In the genomic region with DNA sequence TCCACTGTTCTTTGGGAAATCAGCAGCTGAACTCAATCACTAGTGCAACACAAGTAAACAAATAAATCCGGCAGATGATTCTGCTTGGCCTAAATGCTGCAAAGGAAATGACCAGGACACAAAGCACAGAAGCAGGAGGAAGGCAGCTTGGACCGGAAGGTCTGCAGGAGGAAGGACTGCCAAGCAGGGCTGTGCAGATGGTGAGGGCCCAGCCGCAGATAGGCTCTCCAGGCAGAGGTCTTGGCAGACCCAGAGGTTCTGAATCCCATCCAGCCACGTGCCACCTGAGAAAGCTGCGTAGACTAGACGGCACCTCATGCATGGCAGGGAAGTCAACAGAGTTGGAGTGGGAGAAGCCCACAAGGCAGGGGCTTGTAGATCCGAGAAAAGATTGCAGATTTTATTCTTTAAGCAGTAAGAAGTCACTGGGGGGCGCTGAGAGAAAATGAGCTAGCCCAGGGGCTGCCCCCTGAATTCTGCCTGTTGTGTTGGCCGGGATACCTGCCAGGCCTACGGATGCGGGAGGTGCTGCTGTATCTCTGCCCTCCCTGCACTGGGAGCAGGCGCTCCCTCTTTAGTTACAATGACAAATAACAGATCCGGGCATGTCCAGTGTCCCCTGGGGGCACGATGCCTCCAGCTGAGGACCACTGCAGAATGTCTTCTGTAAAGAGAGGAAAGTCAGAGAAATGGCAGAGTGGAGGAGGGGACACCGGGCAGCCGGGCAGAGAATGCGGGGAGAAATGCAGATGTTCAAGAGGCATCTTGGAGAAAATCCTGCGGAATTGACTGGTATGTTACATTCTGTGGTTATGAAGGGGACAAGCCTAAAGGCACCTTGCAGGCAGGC, we compare ENCODE assay signal across 11 cellular contexts.
DNase-seq lines count a peak whose midpoint lies in the region; ATAC-seq and TF ChIP-seq lines count a peak whose summit lies in the region.
"Had no signal": no experiment of that assay in that cellular context is flagged by ENCODE, and none has a peak within 500 bp of the region (broad histone marks: within the 10 kb centered on the region; RNA-seq: fewer than 3 reads in every experiment).

No MANE protein-coding gene starts in this region.

- peaks cover 14% of the 10 kb centered on the region for H3K4me1 Mint-ChIP-seq in neural crest cell

- H3K27me3 Mint-ChIP-seq in neural crest cell (ENCODE audit: low read depth) = no peaks in the 10 kb centered on the region

- H3K27ac ChIP-seq in Panc1 (ENCODE audit: low read length) (peak overlapping the region; percentile 94), foreskin keratinocyte (no peak overlapping the region)

- peak; percentile 29 for TF ChIP-seq CTCF in Panc1 (IDR thresholded peaks at IDR 0.05)
- peak; percentile 15 for TF ChIP-seq CTCF in foreskin keratinocyte (conservative IDR thresholded peaks at IDR 0.05)
- no peak for TF ChIP-seq CTCF in neural crest cell (conservative IDR thresholded peaks at IDR 0.05)

- no peak overlapping the region for H3K4me3 ChIP-seq in H7 (ENCODE audit: insufficient read depth, low read depth, low read length)
- no peak overlapping the region for H3K4me3 ChIP-seq in Panc1 (ENCODE audit: low read depth in 2 of 2, low read length in 2 of 2)

- H3K4me1 ChIP-seq in Panc1 (ENCODE audit: control insufficient read depth, insufficient read depth, low read length) (peaks cover 48% of the 10 kb centered on the region), foreskin keratinocyte (peaks cover 6% of the 10 kb centered on the region)

- no peaks in the 10 kb centered on the region for H3K36me3 Mint-ChIP-seq in neural crest cell (ENCODE audit: low read depth)
- H3K36me3 Mint-ChIP-seq: stimulated activated naive B cell treated with anti-CD40 and anti-IgM and Interleukin-4, amounts not matched to agents 10 μg/mL and 1 μg/mL and 100 μg/mL, for 72 hours had no signal

- no peak overlapping the region for H3K4me3 Mint-ChIP-seq in neural crest cell
- H3K4me3 Mint-ChIP-seq: stimulated activated naive B cell treated with anti-CD40 and anti-IgM and Interleukin-4, amounts not matched to agents 10 μg/mL and 1 μg/mL and 100 μg/mL, for 72 hours had no signal

- H3K27ac Mint-ChIP-seq in neural crest cell (ENCODE audit: unreplicated experiment) = peak overlapping the region; percentile 78
- H3K27ac Mint-ChIP-seq: stimulated activated naive B cell treated with anti-CD40 and anti-IgM and Interleukin-4, amounts not matched to agents 10 μg/mL and 1 μg/mL and 100 μg/mL, for 72 hours had no signal

- H3K9me3 Mint-ChIP-seq in neural crest cell = no peaks in the 10 kb centered on the region
- H3K9me3 Mint-ChIP-seq: stimulated activated naive B cell treated with anti-CD40 and anti-IgM and Interleukin-4, amounts not matched to agents 10 μg/mL and 1 μg/mL and 100 μg/mL, for 72 hours had no signal

- no peaks in the 10 kb centered on the region for H3K36me3 ChIP-seq in H7 (replicated peaks; ENCODE audit: control insufficient read depth, insufficient read depth, low read length)
- H3K36me3 ChIP-seq in Panc1 (ENCODE audit: control insufficient read depth, insufficient read depth, low read length) = no peaks in the 10 kb centered on the region
- H3K36me3 ChIP-seq: esophagus muscularis mucosa had no signal

- H3K27me3 ChIP-seq in H7 (ENCODE audit: control insufficient read depth, insufficient read depth, low read length) (no peaks in the 10 kb centered on the region), Panc1 (ENCODE audit: control insufficient read depth, insufficient read depth, low read length) (no peaks in the 10 kb centered on the region), foreskin keratinocyte (peaks cover 16% of the 10 kb centered on the region)

- CTCF ChIA-PET in Panc1 (lab: Charles Lee) = no interaction called here

- intact Hi-C loops in Panc1 (cut with micrococcal nuclease; ENCODE audit: unreplicated experiment) = no loop called here

- BruUV-seq in Panc1 (replicated peaks; lab: Mats Ljungman, UMichigan) = no TSS peak

- DNase-seq in H7 (peak; percentile 82), Panc1 (ENCODE audit: low read depth, low spot score) (no peak), foreskin keratinocyte (no peak), neural crest cell (ENCODE audit: low read depth, low spot score) (no peak), NCI-H226 (no peak), T-helper 1 cell (no peak)
- DNase-seq in activated CD8-positive, alpha-beta memory T cell treated with anti-CD3 and anti-CD28 coated beads, Interleukin-2, amount 50 U/mL, for 48 hours = no peak
- DNase-seq: activated CD4-positive, alpha-beta T cell treated with anti-CD3 and anti-CD28 coated beads for 1 hour; stimulated activated naive B cell treated with anti-CD40 and anti-IgM and Interleukin-4, amounts not matched to agents 10 μg/mL and 1 μg/mL and 100 μg/mL, for 72 hours had no signal

- no peaks in the 10 kb centered on the region for H3K9me3 ChIP-seq in Panc1 (ENCODE audit: control insufficient read depth, insufficient read depth, low read depth, low read length)
- H3K9me3 ChIP-seq: esophagus muscularis mucosa had no signal

- POLR2A ChIA-PET in Panc1 (lab: Charles Lee) = no interaction called here

- ATAC-seq in Panc1 = no peak
- ATAC-seq in foreskin keratinocyte = no peak
- no peak for ATAC-seq in GM19467 (IDR thresholded peaks at IDR 0.05; ENCODE audit: unreplicated experiment)
- ATAC-seq: stimulated activated naive B cell treated with anti-CD40 and anti-IgM and Interleukin-4, amounts not matched to agents 10 μg/mL and 1 μg/mL and 100 μg/mL, for 72 hours had no signal

- in situ Hi-C loops in Panc1 (cut with HindIII; ENCODE audit: low pct_unique_long_range_greater_than_20kb, low sequenced_read_pairs) = no loop called here
